ENCODE assay signal across 12 cellular contexts in genomic region chr10:71216363-71216695, GRCh38. TPM values are rescaled to one million over a fixed set of nuclear protein-coding genes. Genes with fewer than 3 reads are reported as not detected.
DNase-seq lines count a peak whose midpoint lies in the region; ATAC-seq lines count a peak whose summit lies in the region.
"Had no signal": no experiment of that assay in that cellular context is flagged by ENCODE, and none has a peak within 500 bp of the region (broad histone marks: within the 10 kb centered on the region; RNA-seq: fewer than 3 reads in every experiment).

No MANE protein-coding gene starts in this region.

- POLR2A ChIA-PET in T-cell (lab: Charles Lee): no interaction called here

- peaks cover 46% of the 10 kb centered on the region for H3K4me1 ChIP-seq in ES-I3 (ENCODE audit: insufficient read depth, low read length)
- peaks cover 21% of the 10 kb centered on the region for H3K4me1 ChIP-seq in right cardiac atrium (ENCODE audit: control insufficient read depth, insufficient read depth, low read length)

- WGBS in right cardiac atrium: 63% methylated on average over 1 of the region's 1 CpG

- intact Hi-C loops in right cardiac atrium (cut with DNase I) (loop anchor here in 1 of 4 donors (10.0 kb wide), 1 partner anchor 152 kb away; no protein-coding TSS in a partner anchor), sciatic nerve (cut with DNase I) (no loop called here)

- H3K27ac ChIP-seq in right cardiac atrium (ENCODE audit: low read length): peak overlapping the region; percentile 91

- H3K27me3 Mint-ChIP-seq in T-cell: peaks cover 31 to 72% of the 10 kb centered on the region in 2 donors

- no peaks in the 10 kb centered on the region for H3K36me3 Mint-ChIP-seq in T-cell

- peak overlapping the region in 2 of 3 donors; percentile 9 to 44 for H3K4me3 Mint-ChIP-seq in T-cell

- H3K9me3 ChIP-seq in ES-I3 (ENCODE audit: control insufficient read depth, insufficient read depth, low read length) (no peaks in the 10 kb centered on the region), right cardiac atrium (ENCODE audit: control insufficient read depth, low read length) (no peaks in the 10 kb centered on the region)

- no peaks in the 10 kb centered on the region for H3K9me3 Mint-ChIP-seq in T-cell

- H3K4me1 Mint-ChIP-seq in T-cell: peaks cover 11 to 33% (median 22%) of the 10 kb centered on the region in 3 donors

- no peaks in the 10 kb centered on the region for H3K36me3 ChIP-seq in ES-I3 (ENCODE audit: insufficient read depth, low read length)

- peak overlapping the region; percentile 75 for H3K4me3 ChIP-seq in right cardiac atrium (ENCODE audit: low read length)

- CTCF ChIA-PET in T-cell (lab: Charles Lee): no interaction called here

- H3K27me3 ChIP-seq in right cardiac atrium (ENCODE audit: control insufficient read depth, insufficient read depth): no peaks in the 10 kb centered on the region

- DNase-seq in T-cell (peak in 1 of 34 experiments; percentile 13), right cardiac atrium (peak in 1 of 3 donors; percentile 44), sciatic nerve (ENCODE audit: low spot score) (peak; percentile 26), T-helper 9 cell (no peak), Ammon's horn (ENCODE audit: low spot score) (no peak), inferior parietal cortex (ENCODE audit: extremely low spot score) (no peak)
- DNase-seq: activated CD4-positive, alpha-beta T cell treated with anti-CD3 and anti-CD28 coated beads for 1 hour; NCI-H1105 treated with DMSO at 0.1 percent for 48 hours; NCI-H524 treated with DMSO at 0.1 percent for 48 hours; SIG-M5 had no signal

- H3K27ac Mint-ChIP-seq in T-cell: no peak overlapping the region

- ATAC-seq in T-cell (replicated peaks in 1 of 4) (no peak), right cardiac atrium (no peak), sciatic nerve (no peak), HG02610 (IDR thresholded peaks at IDR 0.05; ENCODE audit: unreplicated experiment) (no peak)

- H3K9ac ChIP-seq in ES-I3 (ENCODE audit: low read depth, low read length): 0 out of 2 replicates have a peak overlapping the region, but pooled peaks have one; percentile 64

RNA-seq across cellular contexts. Expression of gene UNC5B, which starts 4.0 kb away (rescaled TPM):
- total RNA-seq in T-cell (under 1 TPM in 4 of 5 donors, not detected in 1; 0.08 to 0.19 (median 0.12) TPM), right cardiac atrium (10 to 100 TPM; 17.0 to 26.6 (median 24.0) TPM), sciatic nerve (4.1 TPM)
- 12.4 TPM for polyA plus RNA-seq in right cardiac atrium
